Comparison of ENCODE assay signal across 9 cellular contexts in genomic region chr14:34266344-34266743, GRCh38.
"Had no signal": no experiment of that assay in that cellular context is flagged by ENCODE, and none has a peak within 500 bp of the region (broad histone marks: within the 10 kb centered on the region; RNA-seq: fewer than 3 reads in every experiment).

No MANE protein-coding gene starts in this region.

- H2AFZ ChIP-seq: GM23248 had no signal

- H3K4me3 Mint-ChIP-seq: HFFc6, IgD-negative memory B cell had no signal

- ATAC-seq: HCT116 had no signal

- H3K27ac ChIP-seq: GM23248, HL-60 had no signal

- H3K36me3 ChIP-seq: HAP-1 had no signal

- H3K9ac ChIP-seq: GM23248 had no signal

- H3K4me3 ChIP-seq: GM23248, HAP-1 had no signal

- H3K4me1 Mint-ChIP-seq: IgD-negative memory B cell had no signal

- H3K36me3 Mint-ChIP-seq: IgD-negative memory B cell had no signal

- H3K27ac Mint-ChIP-seq: HFFc6, IgD-negative memory B cell had no signal

- H3K9me3 ChIP-seq: HAP-1 had no signal

- DNase-seq: GM23248, GOT3, H7, HFFc6, KBM-7 had no signal
